14 cellular contexts compared by ENCODE assay signal in genomic region chr16:17382514-17382913, GRCh38.
DNase-seq lines count a peak whose midpoint lies in the region; ATAC-seq, FAIRE-seq and TF ChIP-seq lines count a peak whose summit lies in the region.
"Had no signal": no experiment of that assay in that cellular context is flagged by ENCODE, and none has a peak within 500 bp of the region (broad histone marks: within the 10 kb centered on the region; RNA-seq: fewer than 3 reads in every experiment).

No MANE protein-coding gene starts in this region.

- CTCF ChIA-PET in activated CD4-positive, alpha-beta memory T cell treated with anti-CD3 and anti-CD28 coated beads, Interleukin-2, amount 10 ng/mL, durations not matched to agents 7 days and 5 days (lab: Charles Lee) = interaction anchor here (2.1 kb wide), 1 partner anchor 14 kb away, joined by 6 read pairs; no protein-coding TSS in a partner anchor
- CTCF ChIA-PET in activated CD4-positive, alpha-beta memory T cell treated with anti-CD3 and anti-CD28 coated beads for 36 hours (lab: Charles Lee) = no interaction called here

- H3K4me3 ChIP-seq in esophagus muscularis mucosa = no peak overlapping the region
- H3K4me3 ChIP-seq in smooth muscle cell = no peak overlapping the region
- H3K4me3 ChIP-seq: pancreas had no signal

- no peak overlapping the region for H3K4me3 Mint-ChIP-seq in activated CD4-positive, alpha-beta memory T cell treated with anti-CD3 and anti-CD28 coated beads, Interleukin-2, amount 10 ng/mL, durations not matched to agents 7 days and 5 days
- no peak overlapping the region for H3K4me3 Mint-ChIP-seq in activated CD4-positive, alpha-beta memory T cell treated with anti-CD3 and anti-CD28 coated beads for 36 hours

- ATAC-seq in HG03457 (IDR thresholded peaks at IDR 0.05; ENCODE audit: unreplicated experiment) = no peak

- H3K36me3 ChIP-seq in esophagus muscularis mucosa (no peaks in the 10 kb centered on the region), smooth muscle cell (ENCODE audit: low read depth) (no peaks in the 10 kb centered on the region)
- H3K36me3 ChIP-seq: pancreas had no signal

- TF ChIP-seq CTCF in esophagus muscularis mucosa (IDR thresholded peaks at IDR 0.05) (no peak), smooth muscle cell (IDR thresholded peaks at IDR 0.05; ENCODE audit: borderline replicate concordance, insufficient read depth, poor library complexity, severe bottlenecking) (no peak), D721Med (IDR thresholded peaks at IDR 0.05; ENCODE audit: insufficient read depth, missing control alignments) (no peak)

- H3K4me1 Mint-ChIP-seq in activated CD4-positive, alpha-beta memory T cell treated with anti-CD3 and anti-CD28 coated beads, Interleukin-2, amount 10 ng/mL, durations not matched to agents 7 days and 5 days = peaks cover 40% of the 10 kb centered on the region
- peaks cover 31% of the 10 kb centered on the region for H3K4me1 Mint-ChIP-seq in activated CD4-positive, alpha-beta memory T cell treated with anti-CD3 and anti-CD28 coated beads for 36 hours (ENCODE audit: low read depth)

- FAIRE-seq in HTR-8/SVneo (lab: Jason Lieb, UNC) (no peak), D721Med (lab: Jason Lieb, UNC) (no peak)
- FAIRE-seq: pancreas had no signal

- H3K79me2 ChIP-seq in smooth muscle cell (ENCODE audit: low read depth) = no peaks in the 10 kb centered on the region

- no peak for TF ChIP-seq EP300 in esophagus muscularis mucosa (IDR thresholded peaks at IDR 0.05)

- no peaks in the 10 kb centered on the region for H3K27me3 ChIP-seq in esophagus muscularis mucosa
- H3K27me3 ChIP-seq in smooth muscle cell (ENCODE audit: low read depth) = no peaks in the 10 kb centered on the region
- H3K27me3 ChIP-seq: pancreas had no signal

- peaks cover 12% of the 10 kb centered on the region for H3F3A ChIP-seq in smooth muscle cell (ENCODE audit: low read depth)

- H3K36me3 Mint-ChIP-seq in activated CD4-positive, alpha-beta memory T cell treated with anti-CD3 and anti-CD28 coated beads, Interleukin-2, amount 10 ng/mL, durations not matched to agents 7 days and 5 days (ENCODE audit: low read depth) = peaks cover 6% of the 10 kb centered on the region
- no peaks in the 10 kb centered on the region for H3K36me3 Mint-ChIP-seq in activated CD4-positive, alpha-beta memory T cell treated with anti-CD3 and anti-CD28 coated beads for 36 hours

- H4K20me1 ChIP-seq in smooth muscle cell (ENCODE audit: low read depth) = peaks cover 94% of the 10 kb centered on the region

- no peak for DNase-seq in activated CD4-positive, alpha-beta memory T cell treated with anti-CD3 and anti-CD28 coated beads, Interleukin-2, amount 10 ng/mL, durations not matched to agents 7 days and 5 days
- DNase-seq in activated CD4-positive, alpha-beta memory T cell treated with anti-CD3 and anti-CD28 coated beads for 36 hours = no peak
- DNase-seq in SK-N-DZ (ENCODE audit: low spot score) (peak; percentile 13), esophagus muscularis mucosa (ENCODE audit: extremely low spot score) (no peak), smooth muscle cell (lab: John Stamatoyannopoulos, UW; ENCODE audit: unreplicated experiment) (no peak), HTR-8/SVneo (ENCODE audit: insufficient read length, low spot score) (no peak), D721Med (ENCODE audit: insufficient read length, low spot score) (no peak)
- DNase-seq: activated CD4-positive, alpha-beta T cell treated with anti-CD3 and anti-CD28 coated beads for 4 hours; head of caudate nucleus; NCI-H1694 treated with DMSO at 0.1 percent for 48 hours; NCI-H510A; pancreas; SW 1271 had no signal

- POLR2A ChIA-PET in activated CD4-positive, alpha-beta memory T cell treated with anti-CD3 and anti-CD28 coated beads, Interleukin-2, amount 10 ng/mL, durations not matched to agents 7 days and 5 days (lab: Charles Lee) = interaction anchor here (1.0 to 2.5 kb wide), 4 partner anchors 9 to 75 kb away, joined by 3 to 19 read pairs (median 4); no protein-coding TSS in a partner anchor
- POLR2A ChIA-PET in activated CD4-positive, alpha-beta memory T cell treated with anti-CD3 and anti-CD28 coated beads for 36 hours (lab: Charles Lee) = interaction anchor here (1.1 kb wide), 1 partner anchor 34 kb away, joined by 3 read pairs; no protein-coding TSS in a partner anchor

- H3K27me3 Mint-ChIP-seq in activated CD4-positive, alpha-beta memory T cell treated with anti-CD3 and anti-CD28 coated beads, Interleukin-2, amount 10 ng/mL, durations not matched to agents 7 days and 5 days = no peaks in the 10 kb centered on the region
- no peaks in the 10 kb centered on the region for H3K27me3 Mint-ChIP-seq in activated CD4-positive, alpha-beta memory T cell treated with anti-CD3 and anti-CD28 coated beads for 36 hours

- H3K27ac Mint-ChIP-seq in activated CD4-positive, alpha-beta memory T cell treated with anti-CD3 and anti-CD28 coated beads, Interleukin-2, amount 10 ng/mL, durations not matched to agents 7 days and 5 days = peak overlapping the region; percentile 55
- H3K27ac Mint-ChIP-seq in activated CD4-positive, alpha-beta memory T cell treated with anti-CD3 and anti-CD28 coated beads for 36 hours = no peak overlapping the region

- H3K4me1 ChIP-seq in esophagus muscularis mucosa (peaks cover 26 to 100% (median 94%) of the 10 kb centered on the region in 4 donors), smooth muscle cell (ENCODE audit: low read depth) (peaks cover 60% of the 10 kb centered on the region)

- H3K27ac ChIP-seq in esophagus muscularis mucosa (replicated peaks in 1 of 4) = peak overlapping the region; percentile 80 to 96 (median 93)
- H3K27ac ChIP-seq in smooth muscle cell (ENCODE audit: low read depth) = peak overlapping the region; percentile 3
- H3K27ac ChIP-seq: pancreas had no signal

- H3K9me3 ChIP-seq in esophagus muscularis mucosa = no peaks in the 10 kb centered on the region
- H3K9me3 ChIP-seq in smooth muscle cell (replicated peaks; ENCODE audit: low read depth) = no peaks in the 10 kb centered on the region
- H3K9me3 ChIP-seq: pancreas had no signal

- H3K9me3 Mint-ChIP-seq in activated CD4-positive, alpha-beta memory T cell treated with anti-CD3 and anti-CD28 coated beads, Interleukin-2, amount 10 ng/mL, durations not matched to agents 7 days and 5 days = no peaks in the 10 kb centered on the region
- H3K9me3 Mint-ChIP-seq in activated CD4-positive, alpha-beta memory T cell treated with anti-CD3 and anti-CD28 coated beads for 36 hours = no peaks in the 10 kb centered on the region

- H2AFZ ChIP-seq in smooth muscle cell (ENCODE audit: low read depth) = no peak overlapping the region

- 85% methylated on average over 5 of the region's 6 CpGs for WGBS in esophagus muscularis mucosa
- WGBS in smooth muscle cell (ENCODE audit: low lambda C conversion rate) = 18% methylated on average over 6 of the region's 6 CpGs

- no peak overlapping the region for H3K9ac ChIP-seq in smooth muscle cell (ENCODE audit: low read depth)

- no peak overlapping the region for H3K4me2 ChIP-seq in smooth muscle cell

- intact Hi-C loops in activated CD4-positive, alpha-beta memory T cell treated with anti-CD3 and anti-CD28 coated beads for 36 hours (cut with micrococcal nuclease) = no loop called here
- intact Hi-C loops in esophagus muscularis mucosa (cut with DNase I) = no loop called here

- TF ChIP-seq POLR2A in esophagus muscularis mucosa (IDR thresholded peaks at IDR 0.05; ENCODE audit: low read depth) = no peak
